Comparison of ENCODE assay signal across 18 cellular contexts in genomic region chr3:53171109-53171453, GRCh38. TPM values are rescaled to one million over a fixed set of nuclear protein-coding genes. Genes with fewer than 3 reads are reported as not detected.
DNase-seq lines count a peak whose midpoint lies in the region; ATAC-seq and TF ChIP-seq lines count a peak whose summit lies in the region.
"Had no signal": no experiment of that assay in that cellular context is flagged by ENCODE, and none has a peak within 500 bp of the region (broad histone marks: within the 10 kb centered on the region; RNA-seq: fewer than 3 reads in every experiment).

No MANE protein-coding gene starts in this region.

- peaks cover 28 to 86% (median 71%) of the 10 kb centered on the region in 11 experiments for H3K36me3 ChIP-seq in BLaER1 treated with 17β-estradiol and CSF1 and Interleukin-3, amounts not matched to agents 10 nM and 100 nM
- H3K36me3 ChIP-seq in HUES64 (ENCODE audit: insufficient read depth, low read length) (0 out of 2 replicates have a peak, but pooled peaks cover 3% of the 10 kb centered on the region), body of pancreas (replicated peaks in 1 of 2; ENCODE audit: insufficient read depth in 1 of 2, low read depth in 2 of 2) (no peaks in the 10 kb centered on the region), testis (ENCODE audit: low read depth, missing control alignments) (no peaks in the 10 kb centered on the region)
- H3K36me3 ChIP-seq: MG63 had no signal

- H3K9me3 ChIP-seq in BLaER1 treated with 17β-estradiol and CSF1 and Interleukin-3, amounts not matched to agents 10 nM and 100 nM (replicated peaks in 1 of 11), result no peaks in the 10 kb centered on the region
- H3K9me3 ChIP-seq in HUES64 (ENCODE audit: insufficient read depth, low read depth, low read length), result no peaks in the 10 kb centered on the region
- no peaks in the 10 kb centered on the region for H3K9me3 ChIP-seq in body of pancreas
- no peaks in the 10 kb centered on the region for H3K9me3 ChIP-seq in testis
- H3K9me3 ChIP-seq: esophagus squamous epithelium, MG63, right atrium auricular region, upper lobe of right lung had no signal

- peaks cover 14 to 97% (median 52%) of the 10 kb centered on the region in 11 experiments for H4K20me1 ChIP-seq in BLaER1 treated with 17β-estradiol and CSF1 and Interleukin-3, amounts not matched to agents 10 nM and 100 nM

- intact Hi-C loops in body of pancreas (cut with DNase I), result no loop called here
- intact Hi-C loops in testis (cut with DNase I; ENCODE audit: low total_unique reads), result no loop called here

- no peak for TF ChIP-seq POLR2A in body of pancreas (IDR thresholded peaks at IDR 0.05)
- TF ChIP-seq POLR2A in testis (IDR thresholded peaks at IDR 0.05), result no peak

- peak; percentile 9 for ATAC-seq in body of pancreas
- ATAC-seq in naive thymus-derived CD8-positive, alpha-beta T cell, result no peak
- ATAC-seq: left cardiac atrium; naive thymus-derived CD4-positive, alpha-beta T cell had no signal

- H3K4me3 Mint-ChIP-seq in naive thymus-derived CD8-positive, alpha-beta T cell, result no peak overlapping the region
- H3K4me3 Mint-ChIP-seq: T-helper 2 cell treated with Interferon-gamma antibody and Interleukin-4, amounts not matched to agents 5 μg/mL and 100 μg/mL, for 36 hours had no signal

- H3K4me1 Mint-ChIP-seq in naive thymus-derived CD8-positive, alpha-beta T cell, result peaks cover 33 to 73% (median 54%) of the 10 kb centered on the region in 4 donors

- peaks cover 0 to 7% (median 0%) of the 10 kb centered on the region in 3 donors for H3K36me3 Mint-ChIP-seq in naive thymus-derived CD8-positive, alpha-beta T cell

- H3K27ac Mint-ChIP-seq in naive thymus-derived CD8-positive, alpha-beta T cell, result peak overlapping the region in 6 of 10 donors; percentile 14 to 72 (median 40)

- H3K9ac ChIP-seq in BLaER1 treated with 17β-estradiol and CSF1 and Interleukin-3, amounts not matched to agents 10 nM and 100 nM, result peak overlapping the region; percentile 74 to 99 (median 89)
- H3K9ac ChIP-seq in HUES64 (ENCODE audit: low read depth, low read length), result no peak overlapping the region

- TF ChIP-seq CTCF in body of pancreas (IDR thresholded peaks at IDR 0.05) (no peak), testis (IDR thresholded peaks at IDR 0.05) (no peak)

- peak overlapping the region; percentile 53 to 100 (median 98) for H3K27ac ChIP-seq in BLaER1 treated with 17β-estradiol and CSF1 and Interleukin-3, amounts not matched to agents 10 nM and 100 nM
- H3K27ac ChIP-seq in HUES64 (ENCODE audit: low read depth, low read length) (peak overlapping the region; percentile 6; the same call in 1 of the 2 replicates), body of pancreas (peak overlapping the region in 3 of 4 donors; percentile 27 to 46 (median 36)), testis (no peak overlapping the region)
- H3K27ac ChIP-seq: right atrium auricular region, upper lobe of right lung had no signal

- no peaks in the 10 kb centered on the region for H3K27me3 ChIP-seq in BLaER1 treated with 17β-estradiol and CSF1 and Interleukin-3, amounts not matched to agents 10 nM and 100 nM
- H3K27me3 ChIP-seq in HUES64 (ENCODE audit: insufficient read depth, low read length) (no peaks in the 10 kb centered on the region), body of pancreas (no peaks in the 10 kb centered on the region), testis (no peaks in the 10 kb centered on the region)
- H3K27me3 ChIP-seq: esophagus squamous epithelium, MG63, right atrium auricular region, upper lobe of right lung had no signal

- no peaks in the 10 kb centered on the region for H3K27me3 Mint-ChIP-seq in naive thymus-derived CD8-positive, alpha-beta T cell
- H3K27me3 Mint-ChIP-seq: naive thymus-derived CD4-positive, alpha-beta T cell had no signal

- H3K9me3 Mint-ChIP-seq in naive thymus-derived CD8-positive, alpha-beta T cell, result no peaks in the 10 kb centered on the region
- H3K9me3 Mint-ChIP-seq: naive thymus-derived CD4-positive, alpha-beta T cell; T-helper 2 cell treated with Interferon-gamma antibody and Interleukin-4, amounts not matched to agents 5 μg/mL and 100 μg/mL, for 36 hours had no signal

- DNase-seq in body of pancreas, result peak in 1 of 4 donors; percentile 40
- DNase-seq in naive thymus-derived CD8-positive, alpha-beta T cell, result no peak
- no peak for DNase-seq in anterior cingulate cortex (lab: John Stamatoyannopoulos, UW)
- no peak for DNase-seq in testis
- DNase-seq in hippocampal formation (lab: John Stamatoyannopoulos, UW), result no peak
- DNase-seq in HCEC 1CT, result no peak
- DNase-seq: activated CD4-positive, alpha-beta T cell treated with anti-CD3 and anti-CD28 coated beads, Interleukin-2, amount 50 U/mL, for 4 hours; cortex of kidney; esophagus squamous epithelium; left cardiac atrium; MG63; naive thymus-derived CD4-positive, alpha-beta T cell; stimulated activated CD4-positive, alpha-beta T cell treated with anti-CD3 and anti-CD28 coated beads, Interleukin-2, amount 100 ng/mL, for 48 hours; upper lobe of right lung had no signal

- 85% methylated on average over 5 of the region's 5 CpGs for WGBS in HUES64
- whole genome bisulfite sequencing in body of pancreas, 2 donors, result 49 to 69% methylated on average over 4 to 5 of the region's 5 CpGs
- 71 to 87% methylated on average over 3 to 5 of the region's 5 CpGs for WGBS in testis, 2 donors

- POLR2A ChIA-PET in naive thymus-derived CD8-positive, alpha-beta T cell (lab: Charles Lee), result no interaction called here

- H3K4me2 ChIP-seq in BLaER1 treated with 17β-estradiol and CSF1 and Interleukin-3, amounts not matched to agents 10 nM and 100 nM, result peak overlapping the region; percentile 93 to 100 (median 99)

- peak overlapping the region in 9 of 10 experiments; percentile 22 to 100 (median 51); a peak in 17 of 20 replicates for H3K4me3 ChIP-seq in BLaER1 treated with 17β-estradiol and CSF1 and Interleukin-3, amounts not matched to agents 10 nM and 100 nM
- H3K4me3 ChIP-seq in HUES64 (ENCODE audit: low read length) (no peak overlapping the region), body of pancreas (no peak overlapping the region), testis (no peak overlapping the region)
- H3K4me3 ChIP-seq: MG63, right atrium auricular region had no signal

- H3K4me1 ChIP-seq in BLaER1 treated with 17β-estradiol and CSF1 and Interleukin-3, amounts not matched to agents 10 nM and 100 nM, result peaks cover 82 to 100% (median 99%) of the 10 kb centered on the region in 10 experiments
- H3K4me1 ChIP-seq in HUES64 (ENCODE audit: insufficient read depth, low read length), result peaks cover 34% of the 10 kb centered on the region
- H3K4me1 ChIP-seq in body of pancreas, result peaks cover 53% of the 10 kb centered on the region
- H3K4me1 ChIP-seq in testis, result peaks cover 24% of the 10 kb centered on the region

RNA-seq across cellular contexts. Expression of gene PRKCD, which starts 10.1 kb away (rescaled TPM):
- 10.6 TPM for polyA plus RNA-seq in HUES64 (2013, experiment 1 of 2)
- polyA plus RNA-seq in HUES64 (2013, experiment 2 of 2), result 12.0 TPM
- total RNA-seq in body of pancreas (10 to 100 TPM; 15.5 to 16.9 TPM), testis (10 to 100 TPM; 36.3 to 44.5 TPM)
- 10 to 100 TPM; 11.0 to 11.8 TPM for total RNA-seq in naive thymus-derived CD8-positive, alpha-beta T cell
- polyA plus RNA-seq in naive thymus-derived CD8-positive, alpha-beta T cell, result 10 to 100 TPM in 2 of 3 donors, 1 to 10 TPM in 1; 5.5 to 12.2 (median 10.4) TPM
- 42.3 TPM for polyA plus RNA-seq in testis (ENCODE audit: insufficient read depth, low read depth, low replicate concordance)

RNA-seq across cellular contexts. Expression of gene RFT1, which starts 40.8 kb away (rescaled TPM):
- 22.1 TPM for polyA plus RNA-seq in HUES64 (2013, experiment 1 of 2)
- 19.7 TPM for polyA plus RNA-seq in HUES64 (2013, experiment 2 of 2)
- 10 to 100 TPM; 10.6 to 19.8 TPM for total RNA-seq in body of pancreas
- 10 to 100 TPM; 24.1 to 28.1 TPM for total RNA-seq in naive thymus-derived CD8-positive, alpha-beta T cell
- 10 to 100 TPM; 16.4 to 26.3 (median 22.4) TPM for polyA plus RNA-seq in naive thymus-derived CD8-positive, alpha-beta T cell
- total RNA-seq in testis, result 10 to 100 TPM; 27.2 to 33.9 TPM
- polyA plus RNA-seq in testis (ENCODE audit: insufficient read depth, low read depth, low replicate concordance), result 36.8 TPM

Comparison
In these comparisons a context has a peak if more than half of its experiments do, and no peak if none do; other contexts are left out.
1. H3K27ac ChIP-seq: peak in BLaER1 treated with 17β-estradiol and CSF1 and Interleukin-3, amounts not matched to agents 10 nM and 100 nM (11 of 11), HUES64 (single experiment) and body of pancreas (3 of 4); none in testis (0 of 2).
2. H3K4me3 ChIP-seq: peak in BLaER1 treated with 17β-estradiol and CSF1 and Interleukin-3, amounts not matched to agents 10 nM and 100 nM (9 of 10); none in HUES64 (single experiment), body of pancreas (0 of 2) and testis (0 of 2).